Comparison of ENCODE assay signal across 1 cellular context in genomic region chr4:1863297-1864033, GRCh38.
A peak's percentile ranks its signal among the peaks of the same experiment; 100 is the strongest.
TF ChIP-seq lines count a peak whose summit lies in the region.

No MANE protein-coding gene starts in this region.

TF ChIP-seq in HepG2, 621 proteins besides CTCF, POLR2A, EP300 and RAD21 (continued from another document and continues in another):
- TF ChIP-seq ZNF784 (CRISPR knock-in tag; IDR thresholded peaks at IDR 0.05; ENCODE audit: borderline replicate concordance) (no peak), ZKSCAN8 (CRISPR knock-in tag; IDR thresholded peaks at IDR 0.05; ENCODE audit: borderline replicate concordance) (no peak), CHD4 (IDR thresholded peaks at IDR 0.05; ENCODE audit: borderline replicate concordance, low read length) (no peak), PLSCR1 (CRISPR knock-in tag; IDR thresholded peaks at IDR 0.05; ENCODE audit: borderline replicate concordance) (no peak), SMARCC2 (IDR thresholded peaks at IDR 0.05) (no peak), BCL3 (CRISPR knock-in tag; IDR thresholded peaks at IDR 0.05) (0 out of 2 replicates have a peak, but pooled peaks have one; percentile 17), ZNF788 (CRISPR knock-in tag; IDR thresholded peaks at IDR 0.05; ENCODE audit: borderline replicate concordance) (peak; percentile 44; the same call in 1 of the 2 replicates), HNF4A (CRISPR knock-in tag; IDR thresholded peaks at IDR 0.05) (peak; percentile 62), ZNF282 (IDR thresholded peaks at IDR 0.05; ENCODE audit: partially characterized antibody) (no peak), SP4 (CRISPR knock-in tag; IDR thresholded peaks at IDR 0.05) (0 out of 2 replicates have a peak, but pooled peaks have one; percentile 47), FIP1L1 (IDR thresholded peaks at IDR 0.05; ENCODE audit: borderline replicate concordance, insufficient read depth, low read depth, low read length) (no peak), LBX2 (CRISPR knock-in tag; IDR thresholded peaks at IDR 0.05; ENCODE audit: borderline replicate concordance) (no peak), PRMT3 (CRISPR knock-in tag; IDR thresholded peaks at IDR 0.05; ENCODE audit: borderline replicate concordance, low read depth) (0 out of 2 replicates have a peak, but pooled peaks have one; percentile 45), ZNF780A (CRISPR knock-in tag; IDR thresholded peaks at IDR 0.05) (no peak), MXD4 (CRISPR knock-in tag; IDR thresholded peaks at IDR 0.05) (peak; percentile 55; the same call in 1 of the 2 replicates), ZNF124 (CRISPR knock-in tag; IDR thresholded peaks at IDR 0.05) (no peak), TCF12 (IDR thresholded peaks at IDR 0.05) (no peak), TCF12 (CRISPR knock-in tag; IDR thresholded peaks at IDR 0.05) (no peak), DBP (CRISPR knock-in tag; IDR thresholded peaks at IDR 0.05; ENCODE audit: not compliant biosample characterization) (no peak), ZNF180 (CRISPR knock-in tag; IDR thresholded peaks at IDR 0.05; ENCODE audit: borderline replicate concordance, low read depth) (no peak), TOPORS (CRISPR knock-in tag; IDR thresholded peaks at IDR 0.05) (no peak), ESRRA (CRISPR knock-in tag; IDR thresholded peaks at IDR 0.05; ENCODE audit: low read depth) (0 out of 2 replicates have a peak, but pooled peaks have one; percentile 9), SMYD3 (CRISPR knock-in tag; IDR thresholded peaks at IDR 0.05) (no peak), MAZ (IDR thresholded peaks at IDR 0.05; ENCODE audit: borderline replicate concordance, low read depth, low read length) (no peak), MAZ (CRISPR knock-in tag; IDR thresholded peaks at IDR 0.05; ENCODE audit: low read depth) (peak; percentile 65), ZNF616 (CRISPR knock-in tag; IDR thresholded peaks at IDR 0.05; ENCODE audit: low read depth) (peak; percentile 22; the same call in 1 of the 2 replicates), HOXA9 (CRISPR knock-in tag; IDR thresholded peaks at IDR 0.05; ENCODE audit: borderline replicate concordance) (no peak), ZNF451 (CRISPR knock-in tag; IDR thresholded peaks at IDR 0.05) (0 out of 2 replicates have a peak, but pooled peaks have one; percentile 2), MIXL1 (CRISPR knock-in tag; IDR thresholded peaks at IDR 0.05) (no peak), ATF3 (CRISPR knock-in tag; IDR thresholded peaks at IDR 0.05) (no peak), RNF2 (conservative IDR thresholded peaks at IDR 0.05; ENCODE audit: low read depth) (no peak), TFDP2 (CRISPR knock-in tag; IDR thresholded peaks at IDR 0.05) (peak; percentile 43; the same call in 1 of the 2 replicates), ZSCAN9 (CRISPR knock-in tag; IDR thresholded peaks at IDR 0.05; ENCODE audit: borderline replicate concordance) (no peak), PHB2 (IDR thresholded peaks at IDR 0.05; ENCODE audit: partially characterized antibody) (no peak), HNF1B (CRISPR knock-in tag; IDR thresholded peaks at IDR 0.05) (peak; percentile 38; the same call in 1 of the 2 replicates), HMGA1 (CRISPR knock-in tag; conservative IDR thresholded peaks at IDR 0.05) (no peak), KLF16 (CRISPR knock-in tag; IDR thresholded peaks at IDR 0.05) (peak in 1 of 2 experiments; percentile 48; a peak in 1 of 4 replicates), ZNF564 (CRISPR knock-in tag; IDR thresholded peaks at IDR 0.05) (no peak), CBFB (CRISPR knock-in tag; IDR thresholded peaks at IDR 0.05) (no peak), ZNF256 (CRISPR knock-in tag; conservative IDR thresholded peaks at IDR 0.05) (no peak), BRF2 (CRISPR knock-in tag; IDR thresholded peaks at IDR 0.05) (no peak), NR2F6 (IDR thresholded peaks at IDR 0.05) (peak; percentile 66), NR2F6 (CRISPR knock-in tag; IDR thresholded peaks at IDR 0.05) (peak; percentile 4; the same call in 1 of the 2 replicates), SALL2 (CRISPR knock-in tag; IDR thresholded peaks at IDR 0.05) (peak; percentile 64; the same call in 1 of the 2 replicates), ETV5 (CRISPR knock-in tag; IDR thresholded peaks at IDR 0.05; ENCODE audit: borderline replicate concordance) (peak; percentile 91), ZNF562 (CRISPR knock-in tag; IDR thresholded peaks at IDR 0.05; ENCODE audit: borderline replicate concordance) (no peak), ZNF672 (CRISPR knock-in tag; IDR thresholded peaks at IDR 0.05) (no peak), JUNB (CRISPR knock-in tag; IDR thresholded peaks at IDR 0.05; ENCODE audit: borderline replicate concordance) (no peak), TAF1 (CRISPR knock-in tag; IDR thresholded peaks at IDR 0.05) (peak; percentile 7; the same call in 1 of the 2 replicates), THAP8 (CRISPR knock-in tag; IDR thresholded peaks at IDR 0.05; ENCODE audit: borderline replicate concordance) (no peak), SMAD3 (CRISPR knock-in tag; IDR thresholded peaks at IDR 0.05) (0 out of 2 replicates have a peak, but pooled peaks have one; percentile 2), TMF1 (CRISPR knock-in tag; IDR thresholded peaks at IDR 0.05; ENCODE audit: low read depth) (no peak), SUZ12 (IDR thresholded peaks at IDR 0.05; ENCODE audit: low read depth, low read length) (no peak), GABPA (IDR thresholded peaks at IDR 0.05; ENCODE audit: low read depth, low read length) (no peak), GABPA (CRISPR knock-in tag; IDR thresholded peaks at IDR 0.05; ENCODE audit: low read depth) (peak; percentile 78), ZNF576 (CRISPR knock-in tag; IDR thresholded peaks at IDR 0.05) (0 out of 2 replicates have a peak, but pooled peaks have one; percentile 5), YEATS4 (CRISPR knock-in tag; IDR thresholded peaks at IDR 0.05; ENCODE audit: borderline replicate concordance) (peak; percentile 75), TCF7 (IDR thresholded peaks at IDR 0.05; ENCODE audit: low read depth) (no peak), NONO (IDR thresholded peaks at IDR 0.05) (no peak), NONO (CRISPR knock-in tag; conservative IDR thresholded peaks at IDR 0.05) (no peak; the same call in none of the 2 replicates), ZNF629 (CRISPR knock-in tag; conservative IDR thresholded peaks at IDR 0.05) (no peak), ZMYM3 (CRISPR knock-in tag; IDR thresholded peaks at IDR 0.05) (peak; percentile 38; the same call in 1 of the 2 replicates), NR0B2 (CRISPR knock-in tag; IDR thresholded peaks at IDR 0.05) (no peak), SRSF1 (optimal IDR thresholded peaks at IDR 0.05; ENCODE audit: low read depth, low read length) (no peak), ZNF776 (CRISPR knock-in tag; IDR thresholded peaks at IDR 0.05) (no peak), HNF4G (IDR thresholded peaks at IDR 0.05; ENCODE audit: borderline replicate concordance, low read depth, low read length) (peak; percentile 56), HNF4G (CRISPR knock-in tag; IDR thresholded peaks at IDR 0.05; ENCODE audit: borderline replicate concordance, low read depth) (no peak; the same call in 1 of the 2 replicates), ZNF136 (CRISPR knock-in tag; IDR thresholded peaks at IDR 0.05; ENCODE audit: low read depth) (no peak), ARNTL (CRISPR knock-in tag; IDR thresholded peaks at IDR 0.05) (peak; percentile 95), ZNF546 (CRISPR knock-in tag; conservative IDR thresholded peaks at IDR 0.05) (no peak), CEBPG (CRISPR knock-in tag; IDR thresholded peaks at IDR 0.05) (peak; percentile 62; the same call in 1 of the 2 replicates)
